In the genomic region with DNA sequence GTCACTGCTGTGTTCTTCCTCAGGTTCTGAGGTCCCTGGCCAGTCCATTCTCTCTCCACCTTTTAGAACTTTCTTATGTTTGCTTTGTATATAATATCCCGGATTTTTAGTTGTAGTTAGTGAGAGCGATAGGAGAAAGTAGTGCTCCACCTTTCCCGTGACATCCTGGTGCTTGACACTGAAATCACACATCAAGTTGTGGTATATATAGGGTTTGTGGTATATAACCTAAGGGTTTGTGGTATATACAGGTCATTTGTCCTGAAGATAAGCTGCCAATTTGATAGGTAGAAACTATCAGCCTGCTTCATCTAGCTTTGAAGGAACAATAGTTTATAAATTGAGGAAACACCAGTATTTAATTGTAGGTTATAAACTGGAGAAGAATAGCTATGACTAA, we compare ENCODE assay signal across 9 cellular contexts. TPM values are rescaled to one million over a fixed set of nuclear protein-coding genes. Genes with fewer than 3 reads are reported as not detected.
"Had no signal": no experiment of that assay in that cellular context is flagged by ENCODE, and none has a peak within 500 bp of the region (broad histone marks: within the 10 kb centered on the region; RNA-seq: fewer than 3 reads in every experiment).

No MANE protein-coding gene starts in this region.

- H3K4me3 ChIP-seq: K562 had no signal

- FAIRE-seq: HepG2, HTR-8/SVneo, K562 had no signal

- H3K4me1 Mint-ChIP-seq: IgD-negative memory B cell had no signal

- H3K27ac ChIP-seq: HL-60 had no signal

- H3K4me3 Mint-ChIP-seq: IgD-negative memory B cell had no signal

- ATAC-seq: HepG2, K562 had no signal

- DNase-seq: IMR-90, KBM-7 had no signal

- H3K27me3 Mint-ChIP-seq: IgD-negative memory B cell had no signal

RNA-seq across cellular contexts. Expression of a gene that starts 13.1 kb away (rescaled TPM):
- total RNA-seq: HepG2, HT-29 had no signal
- polyA plus RNA-seq: HepG2 had no signal

RNA-seq across cellular contexts. Expression of a gene that starts 53.8 kb away (rescaled TPM):
- total RNA-seq: HepG2, HT1080, IMR-90, K562 had no signal
- polyA plus RNA-seq: HepG2, IgD-negative memory B cell, K562 had no signal
